ENCODE assay signal across 13 cellular contexts in the genomic region with DNA sequence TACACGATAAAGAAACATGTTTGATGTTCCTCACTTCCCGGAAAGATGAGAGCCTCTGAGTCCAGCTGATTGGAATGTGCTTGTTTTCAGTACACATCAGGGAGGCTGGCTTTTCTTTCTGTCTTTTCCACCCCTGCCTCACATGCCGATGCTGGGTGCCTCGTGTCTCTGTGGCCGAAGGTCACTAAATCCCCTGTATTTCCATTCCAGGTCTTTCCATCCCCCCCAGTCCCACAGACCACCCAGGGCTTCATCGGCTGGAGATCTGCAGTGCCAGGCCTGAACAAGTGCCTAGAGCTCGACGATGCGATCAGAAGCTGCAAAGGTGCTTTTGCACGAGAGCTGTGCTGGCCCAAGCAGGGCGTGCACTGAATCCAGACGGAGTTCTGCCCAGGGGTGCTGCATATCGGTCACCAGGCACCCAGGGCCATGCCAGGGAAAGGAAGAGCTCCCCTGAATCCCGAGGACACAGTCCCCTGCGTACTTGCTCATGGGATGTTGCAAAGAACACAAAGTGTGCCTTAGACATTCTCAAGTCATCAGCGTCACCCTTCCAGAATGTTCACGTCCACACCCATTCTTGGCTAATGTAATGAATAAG.
A peak's percentile ranks its signal among the peaks of the same experiment; 100 is the strongest.
DNase-seq lines count a peak whose midpoint lies in the region; ATAC-seq and TF ChIP-seq lines count a peak whose summit lies in the region.
"Had no signal": no experiment of that assay in that cellular context is flagged by ENCODE, and none has a peak within 500 bp of the region (broad histone marks: within the 10 kb centered on the region; RNA-seq: fewer than 3 reads in every experiment).

No MANE protein-coding gene starts in this region.

- peak; percentile 58 for ATAC-seq in RWPE2 (ENCODE audit: low read depth)
- ATAC-seq in sciatic nerve, result peak; percentile 89
- ATAC-seq in HG03159 (IDR thresholded peaks at IDR 0.05; ENCODE audit: unreplicated experiment), result no peak
- no peak for ATAC-seq in HG03135 (IDR thresholded peaks at IDR 0.05; ENCODE audit: unreplicated experiment)
- ATAC-seq: activated naive CD8-positive, alpha-beta T cell treated with anti-CD3 and anti-CD28 coated beads, Interleukin-2, amount 50 U/mL, for 24 hours; activated T-cell treated with anti-CD3 and anti-CD28 coated beads, Interleukin-2, amount 50 U/mL, for 4 hours had no signal

- DNase-seq in EL (peak; percentile 71), RWPE2 (ENCODE audit: low spot score) (no peak), fibroblast of the aortic adventitia (ENCODE audit: low read depth) (peak; percentile 47), sciatic nerve (ENCODE audit: low spot score) (no peak), NAMALWA (ENCODE audit: low spot score) (no peak), NCI-H345 (lab: John Stamatoyannopoulos, UW) (no peak)
- DNase-seq: activated naive CD8-positive, alpha-beta T cell treated with anti-CD3 and anti-CD28 coated beads, Interleukin-2, amount 50 U/mL, for 24 hours; activated T-cell treated with anti-CD3 and anti-CD28 coated beads, Interleukin-2, amount 50 U/mL, for 4 hours; left cardiac atrium; NCI-H2029; NCI-H524 treated with DMSO at 0.1 percent for 48 hours had no signal

- H3K4me1 ChIP-seq in RWPE2 (ENCODE audit: insufficient read depth, poor library complexity, severe bottlenecking), result no peaks in the 10 kb centered on the region

- no peak for TF ChIP-seq CTCF in RWPE2 (IDR thresholded peaks at IDR 0.05; ENCODE audit: poor library complexity, severe bottlenecking)
- no peak for TF ChIP-seq CTCF in fibroblast of the aortic adventitia (IDR thresholded peaks at IDR 0.05; ENCODE audit: insufficient read depth, low read length)

- H3K27ac ChIP-seq in RWPE2 (ENCODE audit: poor library complexity, severe bottlenecking), result no peak overlapping the region

- H3K27me3 ChIP-seq in RWPE2 (ENCODE audit: insufficient read depth, poor library complexity, severe bottlenecking), result no peaks in the 10 kb centered on the region

- H3K36me3 ChIP-seq in RWPE2 (ENCODE audit: low read depth), result no peaks in the 10 kb centered on the region

- H3K4me3 ChIP-seq in RWPE2 (ENCODE audit: severe bottlenecking) (no peak overlapping the region), fibroblast of the aortic adventitia (ENCODE audit: low read depth, low read length) (no peak overlapping the region)

- no peaks in the 10 kb centered on the region for H3K9me3 ChIP-seq in RWPE2 (ENCODE audit: severe bottlenecking)

- intact Hi-C loops in sciatic nerve (cut with DNase I), result no loop called here

Comparison
In these comparisons a context has a peak if more than half of its experiments do, and no peak if none do; other contexts are left out.
1. DNase-seq: peak in EL (single experiment) and fibroblast of the aortic adventitia (single experiment); none in RWPE2 (single experiment), sciatic nerve (single experiment), NAMALWA (single experiment) and NCI-H345 (single experiment).
2. ATAC-seq: peak in RWPE2 (single experiment) and sciatic nerve (single experiment); none in HG03159 (single experiment) and HG03135 (single experiment).